In the genomic region with DNA sequence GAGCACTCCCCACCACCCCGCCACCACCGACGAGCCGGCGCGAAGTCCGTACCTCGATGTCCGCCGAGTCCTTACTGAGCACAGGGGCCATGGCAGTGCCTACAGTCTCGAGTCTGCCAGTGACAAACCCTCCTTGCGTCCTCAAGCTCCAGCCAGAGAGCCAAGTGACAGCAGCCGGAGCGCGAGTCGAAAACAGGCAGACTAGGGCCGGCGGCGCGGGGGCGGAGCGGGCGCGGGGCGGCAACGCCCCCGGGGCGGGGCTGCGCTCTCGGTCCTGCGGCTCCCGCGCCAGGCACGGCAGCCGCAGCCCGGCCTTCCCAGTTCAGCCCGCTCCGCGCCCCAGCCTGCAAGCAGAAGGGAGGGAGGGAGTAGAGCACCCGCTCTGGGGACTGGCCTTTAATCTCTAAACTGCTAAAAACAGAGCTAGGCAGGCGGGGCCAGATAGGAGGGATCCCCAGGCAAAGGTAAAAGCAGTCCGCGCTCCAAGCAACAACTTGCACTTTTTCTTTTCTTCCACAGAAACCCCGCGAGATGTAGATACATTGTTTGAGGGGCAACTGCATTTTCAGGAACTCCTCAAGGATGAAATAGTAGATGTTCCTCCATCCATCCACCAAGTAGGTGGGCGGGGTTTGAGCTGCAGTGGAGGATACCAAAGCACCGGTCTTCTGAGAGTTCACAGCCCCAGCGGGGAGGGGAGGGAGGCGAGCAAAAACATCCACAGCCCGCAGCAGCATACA, we compare ENCODE assay signal across 1 cellular context.
TF ChIP-seq lines count a peak whose summit lies in the region.

Gene DPYD (minus strand): TSS at position 203 of the 740 bp plus-strand sequence. CDS start 112 bp downstream, at position 91.

TF ChIP-seq in GM23338, 12 proteins besides CTCF, POLR2A, EP300 and RAD21 (continued from another document):
- TF ChIP-seq, protein P1, sequence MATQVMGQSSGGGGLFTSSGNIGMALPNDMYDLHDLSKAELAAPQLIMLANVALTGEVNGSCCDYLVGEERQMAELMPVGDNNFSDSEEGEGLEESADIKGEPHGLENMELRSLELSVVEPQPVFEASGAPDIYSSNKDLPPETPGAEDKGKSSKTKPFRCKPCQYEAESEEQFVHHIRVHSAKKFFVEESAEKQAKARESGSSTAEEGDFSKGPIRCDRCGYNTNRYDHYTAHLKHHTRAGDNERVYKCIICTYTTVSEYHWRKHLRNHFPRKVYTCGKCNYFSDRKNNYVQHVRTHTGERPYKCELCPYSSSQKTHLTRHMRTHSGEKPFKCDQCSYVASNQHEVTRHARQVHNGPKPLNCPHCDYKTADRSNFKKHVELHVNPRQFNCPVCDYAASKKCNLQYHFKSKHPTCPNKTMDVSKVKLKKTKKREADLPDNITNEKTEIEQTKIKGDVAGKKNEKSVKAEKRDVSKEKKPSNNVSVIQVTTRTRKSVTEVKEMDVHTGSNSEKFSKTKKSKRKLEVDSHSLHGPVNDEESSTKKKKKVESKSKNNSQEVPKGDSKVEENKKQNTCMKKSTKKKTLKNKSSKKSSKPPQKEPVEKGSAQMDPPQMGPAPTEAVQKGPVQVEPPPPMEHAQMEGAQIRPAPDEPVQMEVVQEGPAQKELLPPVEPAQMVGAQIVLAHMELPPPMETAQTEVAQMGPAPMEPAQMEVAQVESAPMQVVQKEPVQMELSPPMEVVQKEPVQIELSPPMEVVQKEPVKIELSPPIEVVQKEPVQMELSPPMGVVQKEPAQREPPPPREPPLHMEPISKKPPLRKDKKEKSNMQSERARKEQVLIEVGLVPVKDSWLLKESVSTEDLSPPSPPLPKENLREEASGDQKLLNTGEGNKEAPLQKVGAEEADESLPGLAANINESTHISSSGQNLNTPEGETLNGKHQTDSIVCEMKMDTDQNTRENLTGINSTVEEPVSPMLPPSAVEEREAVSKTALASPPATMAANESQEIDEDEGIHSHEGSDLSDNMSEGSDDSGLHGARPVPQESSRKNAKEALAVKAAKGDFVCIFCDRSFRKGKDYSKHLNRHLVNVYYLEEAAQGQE (IDR thresholded peaks at IDR 0.05; ENCODE audit: unreplicated experiment), result no peak
- no peak for TF ChIP-seq EZH2phosphoT487 (IDR thresholded peaks at IDR 0.05; ENCODE audit: unreplicated experiment)
- TF ChIP-seq CREB1 (CRISPR knock-in tag; IDR thresholded peaks at IDR 0.05; ENCODE audit: low read depth), result no peak
- no peak for TF ChIP-seq ZNF114 (CRISPR knock-in tag; IDR thresholded peaks at IDR 0.05)
- TF ChIP-seq, protein P2, sequence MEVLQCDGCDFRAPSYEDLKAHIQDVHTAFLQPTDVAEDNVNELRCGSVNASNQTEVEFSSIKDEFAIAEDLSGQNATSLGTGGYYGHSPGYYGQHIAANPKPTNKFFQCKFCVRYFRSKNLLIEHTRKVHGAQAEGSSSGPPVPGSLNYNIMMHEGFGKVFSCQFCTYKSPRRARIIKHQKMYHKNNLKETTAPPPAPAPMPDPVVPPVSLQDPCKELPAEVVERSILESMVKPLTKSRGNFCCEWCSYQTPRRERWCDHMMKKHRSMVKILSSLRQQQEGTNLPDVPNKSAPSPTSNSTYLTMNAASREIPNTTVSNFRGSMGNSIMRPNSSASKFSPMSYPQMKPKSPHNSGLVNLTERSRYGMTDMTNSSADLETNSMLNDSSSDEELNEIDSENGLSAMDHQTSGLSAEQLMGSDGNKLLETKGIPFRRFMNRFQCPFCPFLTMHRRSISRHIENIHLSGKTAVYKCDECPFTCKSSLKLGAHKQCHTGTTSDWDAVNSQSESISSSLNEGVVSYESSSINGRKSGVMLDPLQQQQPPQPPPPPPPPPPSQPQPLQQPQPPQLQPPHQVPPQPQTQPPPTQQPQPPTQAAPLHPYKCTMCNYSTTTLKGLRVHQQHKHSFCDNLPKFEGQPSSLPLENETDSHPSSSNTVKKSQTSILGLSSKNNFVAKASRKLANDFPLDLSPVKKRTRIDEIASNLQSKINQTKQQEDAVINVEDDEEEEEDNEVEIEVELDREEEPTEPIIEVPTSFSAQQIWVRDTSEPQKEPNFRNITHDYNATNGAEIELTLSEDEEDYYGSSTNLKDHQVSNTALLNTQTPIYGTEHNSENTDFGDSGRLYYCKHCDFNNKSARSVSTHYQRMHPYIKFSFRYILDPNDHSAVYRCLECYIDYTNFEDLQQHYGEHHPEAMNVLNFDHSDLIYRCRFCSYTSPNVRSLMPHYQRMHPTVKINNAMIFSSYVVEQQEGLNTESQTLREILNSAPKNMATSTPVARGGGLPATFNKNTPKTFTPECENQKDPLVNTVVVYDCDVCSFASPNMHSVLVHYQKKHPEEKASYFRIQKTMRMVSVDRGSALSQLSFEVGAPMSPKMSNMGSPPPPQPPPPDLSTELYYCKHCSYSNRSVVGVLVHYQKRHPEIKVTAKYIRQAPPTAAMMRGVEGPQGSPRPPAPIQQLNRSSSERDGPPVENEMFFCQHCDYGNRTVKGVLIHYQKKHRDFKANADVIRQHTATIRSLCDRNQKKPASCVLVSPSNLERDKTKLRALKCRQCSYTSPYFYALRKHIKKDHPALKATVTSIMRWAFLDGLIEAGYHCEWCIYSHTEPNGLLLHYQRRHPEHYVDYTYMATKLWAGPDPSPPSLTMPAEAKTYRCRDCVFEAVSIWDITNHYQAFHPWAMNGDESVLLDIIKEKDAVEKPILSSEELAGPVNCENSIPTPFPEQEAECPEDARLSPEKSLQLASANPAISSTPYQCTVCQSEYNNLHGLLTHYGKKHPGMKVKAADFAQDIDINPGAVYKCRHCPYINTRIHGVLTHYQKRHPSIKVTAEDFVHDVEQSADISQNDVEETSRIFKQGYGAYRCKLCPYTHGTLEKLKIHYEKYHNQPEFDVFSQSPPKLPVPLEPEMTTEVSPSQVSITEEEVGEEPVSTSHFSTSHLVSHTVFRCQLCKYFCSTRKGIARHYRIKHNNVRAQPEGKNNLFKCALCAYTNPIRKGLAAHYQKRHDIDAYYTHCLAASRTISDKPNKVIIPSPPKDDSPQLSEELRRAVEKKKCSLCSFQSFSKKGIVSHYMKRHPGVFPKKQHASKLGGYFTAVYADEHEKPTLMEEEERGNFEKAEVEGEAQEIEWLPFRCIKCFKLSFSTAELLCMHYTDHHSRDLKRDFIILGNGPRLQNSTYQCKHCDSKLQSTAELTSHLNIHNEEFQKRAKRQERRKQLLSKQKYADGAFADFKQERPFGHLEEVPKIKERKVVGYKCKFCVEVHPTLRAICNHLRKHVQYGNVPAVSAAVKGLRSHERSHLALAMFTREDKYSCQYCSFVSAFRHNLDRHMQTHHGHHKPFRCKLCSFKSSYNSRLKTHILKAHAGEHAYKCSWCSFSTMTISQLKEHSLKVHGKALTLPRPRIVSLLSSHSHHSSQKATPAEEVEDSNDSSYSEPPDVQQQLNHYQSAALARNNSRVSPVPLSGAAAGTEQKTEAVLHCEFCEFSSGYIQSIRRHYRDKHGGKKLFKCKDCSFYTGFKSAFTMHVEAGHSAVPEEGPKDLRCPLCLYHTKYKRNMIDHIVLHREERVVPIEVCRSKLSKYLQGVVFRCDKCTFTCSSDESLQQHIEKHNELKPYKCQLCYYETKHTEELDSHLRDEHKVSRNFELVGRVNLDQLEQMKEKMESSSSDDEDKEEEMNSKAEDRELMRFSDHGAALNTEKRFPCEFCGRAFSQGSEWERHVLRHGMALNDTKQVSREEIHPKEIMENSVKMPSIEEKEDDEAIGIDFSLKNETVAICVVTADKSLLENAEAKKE (CRISPR knock-in tag; IDR thresholded peaks at IDR 0.05), result no peak
- peak; percentile 37 for TF ChIP-seq JUNB (IDR thresholded peaks at IDR 0.05; ENCODE audit: unreplicated experiment)
- TF ChIP-seq EZH2 (IDR thresholded peaks at IDR 0.05; ENCODE audit: low read depth, unreplicated experiment), result no peak
- TF ChIP-seq ETS1 (IDR thresholded peaks at IDR 0.05), result no peak
